9 cellular contexts compared by ENCODE assay signal in the genomic region with DNA sequence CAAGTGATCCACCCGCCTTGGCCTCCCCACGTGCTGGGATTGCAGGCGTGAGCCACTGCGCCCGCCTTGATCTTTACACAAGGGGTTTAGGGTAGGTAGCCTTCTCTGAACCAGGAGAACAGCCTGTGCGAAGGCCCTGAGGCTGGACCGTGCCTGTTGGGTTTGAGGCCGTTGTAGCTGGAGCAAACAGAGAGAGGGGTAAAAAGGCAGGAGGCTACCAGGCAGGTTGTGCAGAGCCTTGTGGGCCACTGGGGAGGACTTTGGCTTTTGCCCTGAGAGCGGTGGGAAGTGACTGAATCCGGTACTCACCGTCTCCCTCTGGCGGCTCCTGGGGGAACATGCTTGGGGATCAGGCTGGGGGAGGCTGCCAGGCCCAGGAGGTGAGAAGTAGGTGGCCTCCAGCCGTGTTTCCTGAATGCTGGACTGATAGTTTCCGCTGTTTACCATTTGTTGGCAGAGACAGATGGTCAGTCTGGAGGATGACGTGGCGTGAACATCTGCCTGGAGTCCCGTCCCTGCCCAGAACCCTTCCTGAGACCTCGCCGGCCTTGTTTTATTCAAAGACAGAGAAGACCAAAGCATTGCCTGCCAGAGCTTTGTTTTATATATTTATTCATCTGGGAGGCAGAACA. TPM values are rescaled to one million over a fixed set of nuclear protein-coding genes. Genes with fewer than 3 reads are reported as not detected.
DNase-seq lines count a peak whose midpoint lies in the region; ATAC-seq and FAIRE-seq lines count a peak whose summit lies in the region.
"Had no signal": no experiment of that assay in that cellular context is flagged by ENCODE, and none has a peak within 500 bp of the region (broad histone marks: within the 10 kb centered on the region; RNA-seq: fewer than 3 reads in every experiment).

No MANE protein-coding gene starts in this region.

- H3K9me3 ChIP-seq in small intestine (ENCODE audit: control insufficient read depth, low read depth) = no peaks in the 10 kb centered on the region

- H3K27ac ChIP-seq in small intestine (ENCODE audit: low read depth in 1 of 2, low read length in 1 of 2) = peak overlapping the region; percentile 16 to 24

- 44 to 53% (median 51%) methylated on average over 19 of the region's 19 CpGs for WGBS in small intestine, 3 donors

- H3K4me1 ChIP-seq in small intestine (ENCODE audit: control insufficient read depth in 2 of 2, insufficient read depth in 1 of 2, low read depth in 1 of 2, low read length in 1 of 2) = no peaks in the 10 kb centered on the region

- H3K36me3 ChIP-seq in small intestine (ENCODE audit: control insufficient read depth in 2 of 2, insufficient read depth in 2 of 2, low read length in 2 of 2) = peaks cover 13 to 20% of the 10 kb centered on the region in 2 donors

- ATAC-seq in GM18502 (IDR thresholded peaks at IDR 0.05; ENCODE audit: poor library complexity, unreplicated experiment) (no peak), GM19463 (IDR thresholded peaks at IDR 0.05; ENCODE audit: unreplicated experiment) (no peak)

- DNase-seq in GDM1 (lab: John Stamatoyannopoulos, UW) (peak; percentile 21), NCI-H1092 treated with DMSO at 0.1 percent for 48 hours (lab: John Stamatoyannopoulos, UW) (peak; percentile 36), T1000 (lab: John Stamatoyannopoulos, UW) (peak; percentile 65), astrocyte of the hippocampus (ENCODE audit: low read depth, low spot score) (peak; percentile 82), hippocampal formation (lab: John Stamatoyannopoulos, UW) (peak; percentile 27 to 56), small intestine (peak; percentile 90)

- H3K4me3 ChIP-seq in small intestine (ENCODE audit: low read depth in 1 of 2, low read length in 2 of 2) = no peak overlapping the region

- no peak for FAIRE-seq in small intestine (lab: Jason Lieb, UNC)
- FAIRE-seq: frontal cortex had no signal

- no peaks in the 10 kb centered on the region for H3K27me3 ChIP-seq in small intestine (ENCODE audit: control insufficient read depth in 2 of 2, insufficient read depth in 2 of 2, low read length in 2 of 2)

RNA-seq across cellular contexts. Expression of gene SPC24, which starts 24.6 kb away (rescaled TPM):
- polyA plus RNA-seq in small intestine = 10 to 100 TPM in 1 of 3 donors, under 1 TPM in 2; 0.27 to 10.9 (median 0.45) TPM

RNA-seq across cellular contexts. Expression of gene LDLR, which starts 41.7 kb away (rescaled TPM):
- 10 to 100 TPM in 2 of 3 donors, 1 to 10 TPM in 1; 6.0 to 38.2 (median 24.0) TPM for polyA plus RNA-seq in small intestine

Comparison
In these comparisons a context has a peak if more than half of its experiments do, and no peak if none do; other contexts are left out.
1. DNase-seq: peak in every context shown above with its lines; median percentile 90 in small intestine; 82 in astrocyte of the hippocampus; 65 in T1000; 42 in hippocampal formation; 36 in NCI-H1092 treated with DMSO at 0.1 percent for 48 hours; 21 in GDM1.